ENCODE assay signal across 1 cellular context in genomic region chrX:129843459-129844306, GRCh38.
TF ChIP-seq lines count a peak whose summit lies in the region.

TSS of gene ZDHHC9 (minus strand) at chrX:129843886. CDS start at chrX:129841945, 1,941 bp downstream.

TF ChIP-seq in GM12878, 131 proteins besides CTCF, POLR2A, EP300 and RAD21 (continued from another document):
- TF ChIP-seq ZBTB11 (CRISPR knock-in tag; IDR thresholded peaks at IDR 0.05) = no peak
